In the genomic region with DNA sequence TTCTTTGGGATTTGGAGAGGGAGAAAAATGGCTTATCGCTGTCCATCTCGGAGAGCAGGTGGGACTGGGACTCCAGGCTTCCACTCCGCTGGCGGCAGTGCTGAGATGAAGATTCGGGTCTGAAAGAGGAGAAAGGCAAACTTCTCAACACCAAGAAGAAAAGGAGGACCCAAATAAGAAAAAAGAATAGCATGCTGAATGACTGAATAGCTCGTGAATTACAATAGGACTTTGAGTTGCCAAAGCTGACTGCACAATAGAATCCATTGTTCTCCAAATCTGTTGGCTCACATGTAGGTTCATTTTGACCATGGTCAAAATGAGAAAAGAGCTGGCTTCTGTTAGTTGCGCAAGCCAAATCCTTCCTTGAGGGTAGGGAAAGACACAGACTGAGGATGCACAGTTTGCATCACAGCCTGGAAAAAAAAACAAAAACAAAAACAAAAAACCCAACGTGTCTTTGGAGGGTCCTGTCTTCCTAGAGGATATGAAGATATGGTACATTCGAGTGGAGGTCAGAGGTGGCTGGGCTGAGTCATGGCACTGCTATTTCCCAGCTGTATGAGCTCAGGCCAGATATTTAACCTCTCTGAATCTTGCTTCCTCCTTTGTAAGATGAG, we compare ENCODE assay signal across 12 cellular contexts. TPM values are rescaled to one million over a fixed set of nuclear protein-coding genes. Genes with fewer than 3 reads are reported as not detected.
DNase-seq lines count a peak whose midpoint lies in the region; ATAC-seq and TF ChIP-seq lines count a peak whose summit lies in the region.
"Had no signal": no experiment of that assay in that cellular context is flagged by ENCODE, and none has a peak within 500 bp of the region (broad histone marks: within the 10 kb centered on the region; RNA-seq: fewer than 3 reads in every experiment).

No MANE protein-coding gene starts in this region.

- no peak for TF ChIP-seq CTCF in cardiac fibroblast (IDR thresholded peaks at IDR 0.05; ENCODE audit: low read depth, low read length)
- TF ChIP-seq CTCF in tibial nerve (IDR thresholded peaks at IDR 0.05): no peak

- no peak for TF ChIP-seq POLR2A in tibial nerve (IDR thresholded peaks at IDR 0.05)

- ATAC-seq in GM18498 (IDR thresholded peaks at IDR 0.05; ENCODE audit: unreplicated experiment): no peak
- ATAC-seq in GM18873 (IDR thresholded peaks at IDR 0.05; ENCODE audit: low FRiP score, unreplicated experiment): no peak
- ATAC-seq: GM12878 had no signal

- 33 to 37% methylated on average over 9 of the region's 9 CpGs for WGBS in tibial nerve, 2 donors

- H3K27ac ChIP-seq in layer of hippocampus (ENCODE audit: low read depth, low read length): peak overlapping the region; percentile 74
- H3K27ac ChIP-seq in tibial nerve: peak overlapping the region; percentile 6 to 89 (median 48)

- H3K4me1 ChIP-seq in tibial nerve: peaks cover 0 to 25% (median 9%) of the 10 kb centered on the region in 4 donors

- peak; percentile 83 for DNase-seq in LHCN-M2 (ENCODE audit: low read depth)
- peak; percentile 78 to 88 for DNase-seq in cardiac fibroblast (ENCODE audit: low read depth in 2 of 2)
- DNase-seq in tibial nerve (ENCODE audit: low spot score in 2 of 2): peak in 1 of 2 donors; percentile 25
- no peak for DNase-seq in activated naive CD4-positive, alpha-beta T cell (lab: John Stamatoyannopoulos, UW)
- DNase-seq: activated naive CD8-positive, alpha-beta T cell treated with anti-CD3 and anti-CD28 coated beads, Interleukin-2, amount 10 ng/mL, durations not matched to agents 7 days and 5 days; stimulated activated CD4-positive, alpha-beta T cell treated with anti-CD3 and anti-CD28 coated beads, Interleukin-4, amount 100 ng/mL, for 1 hour had no signal

- H3K9me3 ChIP-seq in tibial nerve: no peaks in the 10 kb centered on the region

- H3K36me3 ChIP-seq in tibial nerve: peaks cover 0 to 38% (median 0%) of the 10 kb centered on the region in 3 donors

- H3K27me3 ChIP-seq in layer of hippocampus (ENCODE audit: control insufficient read depth, insufficient read depth, low read length) (no peaks in the 10 kb centered on the region), tibial nerve (no peaks in the 10 kb centered on the region)

- peak in 1 of 2 donors; percentile 56 for TF ChIP-seq EP300 in tibial nerve (IDR thresholded peaks at IDR 0.05)

- H3K4me3 ChIP-seq in cardiac fibroblast (replicated peaks in 1 of 2; ENCODE audit: low read depth in 2 of 2, low read length in 2 of 2) (no peak overlapping the region), tibial nerve (no peak overlapping the region)
- H3K4me3 ChIP-seq: GM12878 had no signal

RNA-seq across cellular contexts. Expression of gene LMOD3, which starts 59.3 kb away (rescaled TPM):
- total RNA-seq in LHCN-M2 (2014; rRNA removed): 0.90 and 4.6 TPM in 2 replicates
- polyA plus RNA-seq in LHCN-M2 (2012): 1.4 TPM
- not detected for total RNA-seq in tibial nerve
- total RNA-seq: activated naive CD8-positive, alpha-beta T cell treated with anti-CD3 and anti-CD28 coated beads, Interleukin-2, amount 10 ng/mL, durations not matched to agents 7 days and 5 days; T-helper 1 cell treated with Interleukin-12 subunit alpha and Interleukin-12 subunit beta and Interleukin-4 antibody, amounts not matched to agents 30 ng/mL and 1 ng/mL, for 36 hours had no signal
- polyA plus RNA-seq: keratinocyte had no signal

Comparison
In these comparisons a context has a peak if more than half of its experiments do, and no peak if none do; other contexts are left out.
1. DNase-seq: peak in LHCN-M2 (single experiment) and cardiac fibroblast (2 of 2); none in activated naive CD4-positive, alpha-beta T cell (0 of 4).